ENCODE assay signal across 12 cellular contexts in the genomic region with DNA sequence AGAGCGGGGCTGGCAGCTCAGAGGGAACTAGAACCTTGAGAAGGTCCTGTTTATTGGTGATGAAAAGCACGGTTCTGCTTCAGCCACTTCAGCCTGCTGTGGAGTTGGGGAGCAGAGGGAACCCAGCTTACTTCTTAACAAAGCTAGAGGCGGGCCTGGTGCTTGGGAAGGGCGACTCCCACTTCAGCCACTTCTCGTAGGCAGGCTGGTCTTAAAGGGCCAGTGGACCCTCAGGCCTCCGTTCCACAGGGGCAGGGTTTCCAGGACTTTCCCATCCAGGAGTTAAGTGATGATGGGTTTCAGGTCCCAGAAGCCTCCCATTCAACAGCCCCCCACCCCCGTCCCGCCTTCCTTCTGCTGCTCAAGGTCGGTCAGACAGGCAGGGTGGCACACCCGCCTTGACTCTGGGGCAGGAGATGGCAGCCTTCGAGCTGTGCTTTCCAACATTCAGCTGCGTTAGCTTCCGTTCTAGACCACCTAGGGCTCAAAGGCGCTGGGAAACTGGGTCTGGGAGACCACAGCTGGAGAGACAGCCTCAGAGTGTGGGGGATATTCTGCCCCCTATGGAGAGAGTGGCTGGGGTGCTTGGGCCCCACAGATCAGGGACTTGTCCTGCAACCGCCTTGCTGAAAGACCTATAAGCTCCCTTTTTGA. TPM values are rescaled to one million over a fixed set of nuclear protein-coding genes. Genes with fewer than 3 reads are reported as not detected.
DNase-seq lines count a peak whose midpoint lies in the region; ATAC-seq and TF ChIP-seq lines count a peak whose summit lies in the region.
"Had no signal": no experiment of that assay in that cellular context is flagged by ENCODE, and none has a peak within 500 bp of the region (broad histone marks: within the 10 kb centered on the region; RNA-seq: fewer than 3 reads in every experiment).

No MANE protein-coding gene starts in this region.

- DNase-seq in T-helper 1 cell, result no peak
- no peak for DNase-seq in mammary epithelial cell
- DNase-seq in retina, result peak; percentile 70
- DNase-seq in SW480 (ENCODE audit: low spot score), result no peak
- DNase-seq: islet precursor cell; stimulated activated CD4-positive, alpha-beta T cell treated with anti-CD3 and anti-CD28 coated beads, Interleukin-12 subunit alpha, Interleukin-12 subunit beta, amount 100 ng/mL, for 4 hours had no signal

- H3K4me3 ChIP-seq in KMS-11 (IDR thresholded peaks at IDR 0.05; ENCODE audit: insufficient read depth, low read depth, low read length) (no peak overlapping the region), mammary epithelial cell (replicated peaks in 1 of 3; ENCODE audit: insufficient read depth in 1 of 3, low read depth in 2 of 3, low read length in 3 of 3) (no peak overlapping the region)

- H3K9ac ChIP-seq in KMS-11, result peak overlapping the region; percentile 76
- no peak overlapping the region for H3K9ac ChIP-seq in mammary epithelial cell (ENCODE audit: insufficient read depth, low read length)

- H4K20me1 ChIP-seq in KMS-11 (ENCODE audit: insufficient read depth) (no peaks in the 10 kb centered on the region; the same call in 1 of the 2 replicates), mammary epithelial cell (ENCODE audit: insufficient read depth, low read length) (no peaks in the 10 kb centered on the region)

- H3K4me2 ChIP-seq in KMS-11 (peak overlapping the region; percentile 94), mammary epithelial cell (ENCODE audit: insufficient read depth, low read depth, low read length) (peak overlapping the region; percentile 35)

- TF ChIP-seq CTCF in KMS-11 (conservative IDR thresholded peaks at IDR 0.05; ENCODE audit: low read depth, low read length), result no peak
- no peak for TF ChIP-seq CTCF in mammary epithelial cell (conservative IDR thresholded peaks at IDR 0.05 in 1 of 2, IDR thresholded peaks at IDR 0.05 in 1 of 2; ENCODE audit: extremely low read depth in 1 of 2, insufficient read depth in 1 of 2, low read depth in 1 of 2, low read length in 2 of 2)

- H3K79me2 ChIP-seq in KMS-11 (ENCODE audit: insufficient read depth, low read depth), result peaks cover 80% of the 10 kb centered on the region
- H3K79me2 ChIP-seq in mammary epithelial cell (ENCODE audit: insufficient read depth, low read length), result no peaks in the 10 kb centered on the region

- CTCF ChIA-PET in mammary epithelial cell (lab: Charles Lee; ENCODE audit: low non-redundant PET), result no interaction called here

- H3K36me3 ChIP-seq in KMS-11 (ENCODE audit: insufficient read depth), result peaks cover 5% of the 10 kb centered on the region; the same call in 1 of the 2 replicates
- no peaks in the 10 kb centered on the region for H3K36me3 ChIP-seq in mammary epithelial cell (ENCODE audit: insufficient read depth, low read length)

- peak overlapping the region; percentile 89 for H3K27ac Mint-ChIP-seq in T-helper 1 cell treated with Interleukin-12 subunit alpha and Interleukin-12 subunit beta and Interleukin-4 antibody, amounts not matched to agents 30 μg/mL and 1 μg/mL, for 36 hours

- no peaks in the 10 kb centered on the region for H3K27me3 Mint-ChIP-seq in T-helper 1 cell treated with Interleukin-12 subunit alpha and Interleukin-12 subunit beta and Interleukin-4 antibody, amounts not matched to agents 30 μg/mL and 1 μg/mL, for 36 hours (ENCODE audit: low read depth)

- H3K27ac ChIP-seq in KMS-11 (peak overlapping the region; percentile 85), mammary epithelial cell (ENCODE audit: insufficient read depth, low read depth, low read length) (no peak overlapping the region)

- no peaks in the 10 kb centered on the region for H3K9me3 ChIP-seq in mammary epithelial cell (replicated peaks; ENCODE audit: insufficient read depth, low read length)

- peaks cover 55% of the 10 kb centered on the region for H3K4me1 ChIP-seq in KMS-11 (ENCODE audit: low read depth, poor library complexity, severe bottlenecking)
- peaks cover 7% of the 10 kb centered on the region for H3K4me1 ChIP-seq in mammary epithelial cell (ENCODE audit: insufficient read depth, low read length)

- in situ Hi-C loops in mammary epithelial cell (cut with MboI; ENCODE audit: low sequenced_read_pairs in 2 of 2), result loop anchor here in 1 of 2 donors (25.0 kb wide), 1 partner anchor 286 kb away; no protein-coding TSS in a partner anchor

- WGBS in mammary epithelial cell (ENCODE audit: low coverage, missing lambda C conversion rate), result 24% methylated on average over 9 of the region's 15 CpGs

- H3K4me3 Mint-ChIP-seq in T-helper 1 cell treated with Interleukin-12 subunit alpha and Interleukin-12 subunit beta and Interleukin-4 antibody, amounts not matched to agents 30 μg/mL and 1 μg/mL, for 36 hours, result peak overlapping the region; percentile 94

- BruUV-seq in mammary epithelial cell (replicated peaks; lab: Mats Ljungman, UMichigan), result no TSS peak

- dilution Hi-C loops in mammary epithelial cell (cut with HindIII; ENCODE audit: low sequenced_read_pairs), result loop anchor here (10.0 to 25.0 kb wide), 2 partner anchors 58 to 286 kb away; no protein-coding TSS in a partner anchor

- H3K36me3 Mint-ChIP-seq in T-helper 1 cell treated with Interleukin-12 subunit alpha and Interleukin-12 subunit beta and Interleukin-4 antibody, amounts not matched to agents 30 μg/mL and 1 μg/mL, for 36 hours (ENCODE audit: low read depth), result peaks cover 59% of the 10 kb centered on the region

- ATAC-seq in HG03565 (IDR thresholded peaks at IDR 0.05; ENCODE audit: unreplicated experiment), result no peak
- ATAC-seq in GM21381 (IDR thresholded peaks at IDR 0.05; ENCODE audit: unreplicated experiment), result no peak
- ATAC-seq: Right ventricle myocardium inferior had no signal

- intact Hi-C loops in mammary epithelial cell (cut with micrococcal nuclease), result loop anchor here (5.0 kb wide), 1 partner anchor 79 kb away; no protein-coding TSS in a partner anchor

- H3K4me1 Mint-ChIP-seq in T-helper 1 cell treated with Interleukin-12 subunit alpha and Interleukin-12 subunit beta and Interleukin-4 antibody, amounts not matched to agents 30 μg/mL and 1 μg/mL, for 36 hours (ENCODE audit: low read depth), result peaks cover 54% of the 10 kb centered on the region

- H2AFZ ChIP-seq in KMS-11 (ENCODE audit: low read depth), result no peak overlapping the region
- H2AFZ ChIP-seq in mammary epithelial cell (ENCODE audit: low read depth, low read length), result peak overlapping the region; percentile 52

- H3K27me3 ChIP-seq in KMS-11 (ENCODE audit: insufficient read depth, low read depth), result no peaks in the 10 kb centered on the region
- peaks cover 22% of the 10 kb centered on the region for H3K27me3 ChIP-seq in mammary epithelial cell (ENCODE audit: insufficient read depth, low read length)

- H3K9me3 Mint-ChIP-seq in T-helper 1 cell treated with Interleukin-12 subunit alpha and Interleukin-12 subunit beta and Interleukin-4 antibody, amounts not matched to agents 30 μg/mL and 1 μg/mL, for 36 hours, result no peaks in the 10 kb centered on the region

RNA-seq across cellular contexts. Expression of a gene that starts 3.4 kb away (rescaled TPM):
- total RNA-seq in mammary epithelial cell, result 1 to 10 TPM in 1 of 2 donors, under 1 TPM in 1; 0.42 to 2.8 TPM
- polyA plus RNA-seq in mammary epithelial cell, result 0.59 TPM
- polyA minus RNA-seq in mammary epithelial cell, result 2.0 TPM
- polyA plus RNA-seq: AG04450 had no signal
